In the genomic region with DNA sequence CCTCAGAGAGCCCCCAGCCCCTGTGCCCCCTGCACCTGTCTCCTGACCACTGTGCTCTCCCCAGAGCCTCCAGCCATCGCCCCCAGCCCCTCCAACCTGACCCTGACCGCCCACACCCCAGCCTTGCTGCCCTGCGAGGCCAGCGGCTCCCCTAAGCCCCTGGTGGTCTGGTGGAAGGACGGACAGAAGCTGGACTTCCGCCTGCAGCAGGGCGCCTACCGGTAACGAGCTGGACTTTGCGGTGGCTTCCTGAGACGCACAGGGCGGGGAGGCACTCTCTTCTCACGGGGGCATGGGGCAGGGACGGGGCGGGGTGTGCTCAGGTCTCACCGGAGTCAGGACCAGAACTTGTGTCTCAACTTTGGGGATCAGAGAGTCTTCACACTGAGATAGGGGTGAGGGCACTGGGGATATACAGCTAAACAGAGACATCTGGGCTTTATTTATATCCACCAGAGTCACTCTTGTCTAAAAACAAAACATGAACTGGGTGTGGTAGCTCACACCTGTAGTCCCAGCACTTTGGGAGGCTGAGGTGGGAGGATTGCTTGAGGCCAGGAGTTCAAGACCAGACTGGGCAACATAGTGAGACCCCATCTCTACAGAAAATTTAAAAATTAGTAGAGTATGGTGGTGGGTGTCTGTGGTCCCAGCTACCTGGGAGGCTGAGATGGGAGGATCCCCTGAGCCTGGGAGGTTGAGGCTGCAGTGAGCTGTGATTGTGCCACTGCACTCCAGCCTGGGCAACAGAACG, we compare ENCODE assay signal across 2 cellular contexts.
TF ChIP-seq lines count a peak whose summit lies in the region.

No MANE protein-coding gene starts in this region.

TF ChIP-seq in HEK293, 187 proteins besides CTCF, POLR2A, EP300 and RAD21:
- TF ChIP-seq ZNF133 (tag by site-specific recombination; IDR thresholded peaks at IDR 0.05) (no peak), ZNF121 (tag by site-specific recombination; IDR thresholded peaks at IDR 0.05) (peak; percentile 88), ZNF132 (tag by site-specific recombination; IDR thresholded peaks at IDR 0.05; ENCODE audit: borderline replicate concordance) (no peak), ZNF624 (tag by site-specific recombination; IDR thresholded peaks at IDR 0.05) (no peak), ZSCAN30 (tag by site-specific recombination; IDR thresholded peaks at IDR 0.05) (no peak)

TF ChIP-seq in K562, 482 proteins besides CTCF, POLR2A, EP300 and RAD21:
- TF ChIP-seq CAMTA2 (CRISPR knock-in tag; conservative IDR thresholded peaks at IDR 0.05) (no peak), ZNF121 (CRISPR knock-in tag; conservative IDR thresholded peaks at IDR 0.05) (peak; percentile 79), ZNF551 (CRISPR knock-in tag; IDR thresholded peaks at IDR 0.05) (no peak), ZC3H11A (IDR thresholded peaks at IDR 0.05; ENCODE audit: low read depth, low read length) (no peak)
